ENCODE assay signal across 22 cellular contexts in the genomic region with DNA sequence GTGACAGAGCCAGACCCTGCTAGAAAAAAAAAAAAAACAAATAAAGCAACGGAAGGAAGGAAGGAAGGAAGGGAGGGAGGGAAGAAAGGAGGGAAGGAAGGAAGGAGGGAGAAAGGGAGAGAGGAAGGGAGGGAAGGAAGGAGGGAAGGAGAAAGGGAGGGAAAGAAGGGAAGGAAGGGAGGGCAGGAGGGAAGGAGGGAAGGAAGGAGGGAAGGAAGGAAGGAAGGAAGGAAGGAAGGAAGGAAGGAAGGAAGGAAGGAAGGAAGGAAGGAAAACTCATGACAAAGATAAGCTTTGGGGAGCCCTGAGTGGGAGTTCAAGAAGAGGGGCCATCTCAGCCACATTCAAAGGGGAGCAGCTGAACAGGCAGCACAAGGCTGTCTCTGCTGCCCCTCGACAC.
DNase-seq lines count a peak whose midpoint lies in the region; ATAC-seq, FAIRE-seq and TF ChIP-seq lines count a peak whose summit lies in the region.
"Had no signal": no experiment of that assay in that cellular context is flagged by ENCODE, and none has a peak within 500 bp of the region (broad histone marks: within the 10 kb centered on the region; RNA-seq: fewer than 3 reads in every experiment).

No MANE protein-coding gene starts in this region.

- POLR2A ChIA-PET in HepG2 (lab: Yijun Ruan, JAX) (no interaction called here), WTC11 (lab: Charles Lee) (no interaction called here)

- H3K9me3 Mint-ChIP-seq in WTC11 (no peaks in the 10 kb centered on the region), osteocyte (ENCODE audit: unreplicated experiment) (peaks cover 31% of the 10 kb centered on the region)
- H3K9me3 Mint-ChIP-seq: CD4-positive, alpha-beta T cell; CD8-positive, alpha-beta T cell had no signal

- H3K27me3 ChIP-seq in HepG2 (ENCODE audit: control insufficient read depth in 1 of 2, insufficient read depth in 2 of 2, low read length in 2 of 2) (peaks cover 0 to 47% of the 10 kb centered on the region in 2 experiments; a peak in 3 of 5 replicates), right lobe of liver (no peaks in the 10 kb centered on the region), pancreas (no peaks in the 10 kb centered on the region)
- H3K27me3 ChIP-seq: BLaER1 treated with 17β-estradiol and CSF1 and Interleukin-3, amounts not matched to agents 10 nM and 100 nM had no signal

- H3K4me3 Mint-ChIP-seq in WTC11 (no peak overlapping the region), osteocyte (ENCODE audit: unreplicated experiment) (no peak overlapping the region)
- H3K4me3 Mint-ChIP-seq: B cell; CD4-positive, alpha-beta T cell; CD8-positive, alpha-beta T cell had no signal

- 3% methylated on average over 2 of the region's 2 CpGs for WGBS in HepG2 (ENCODE audit: low lambda C conversion rate)
- 18% methylated on average over 1 of the region's 2 CpGs for WGBS in right lobe of liver (ENCODE audit: insufficient coverage, low coverage, low lambda C conversion rate, missing lambda C conversion rate)
- 40 to 44% methylated on average over 2 of the region's 2 CpGs for WGBS in pancreas, 2 donors

- CTCF ChIA-PET in HepG2 (lab: Yijun Ruan, JAX; ENCODE audit: low intra/inter-chr PET ratio, low total read pairs): no interaction called here
- CTCF ChIA-PET in WTC11 (lab: Charles Lee): no interaction called here

- in situ Hi-C loops in HepG2 (cut with HindIII; ENCODE audit: extremely low pct_ligation_motif_present, low pct_unique_long_range_greater_than_20kb): no loop called here

- H3K4me3 ChIP-seq in HepG2 (replicated peaks in 1 of 3; ENCODE audit: insufficient read depth in 1 of 3, low read depth in 2 of 3, low read length in 3 of 3): no peak overlapping the region
- H3K4me3 ChIP-seq in right lobe of liver: no peak overlapping the region
- H3K4me3 ChIP-seq in pancreas: no peak overlapping the region
- H3K4me3 ChIP-seq: BLaER1 treated with 17β-estradiol and CSF1 and Interleukin-3, amounts not matched to agents 10 nM and 100 nM had no signal

- TF ChIP-seq RAD21 in HepG2 (CRISPR knock-in tag; IDR thresholded peaks at IDR 0.05): no peak

- TF ChIP-seq POLR2A in HepG2 (IDR thresholded peaks at IDR 0.05; ENCODE audit: insufficient read depth in 1 of 2, low read depth in 2 of 2, low read length in 2 of 2) (no peak), right lobe of liver (IDR thresholded peaks at IDR 0.05) (no peak)

- FAIRE-seq in HepG2 (lab: Jason Lieb, UNC) (no peak), pancreas (lab: Jason Lieb, UNC) (no peak)
- FAIRE-seq: A204.1, D721Med, G401.6, GM12891, GM19239 had no signal

- no peak overlapping the region for H3K4me2 ChIP-seq in HepG2 (ENCODE audit: low read depth, low read length)
- H3K4me2 ChIP-seq: BLaER1 treated with 17β-estradiol and CSF1 and Interleukin-3, amounts not matched to agents 10 nM and 100 nM had no signal

- H3K4me1 ChIP-seq in HepG2 (ENCODE audit: insufficient read depth, low read length) (no peaks in the 10 kb centered on the region), right lobe of liver (no peaks in the 10 kb centered on the region), pancreas (no peaks in the 10 kb centered on the region)
- H3K4me1 ChIP-seq: Caco-2 had no signal

- no peaks in the 10 kb centered on the region for H3K79me2 ChIP-seq in HepG2 (ENCODE audit: insufficient read depth, low read length)

- no peaks in the 10 kb centered on the region for H4K20me1 ChIP-seq in HepG2 (ENCODE audit: insufficient read depth, low read length)
- H4K20me1 ChIP-seq: BLaER1 treated with 17β-estradiol and CSF1 and Interleukin-3, amounts not matched to agents 10 nM and 100 nM had no signal

- no peak for TF ChIP-seq EP300 in HepG2 (IDR thresholded peaks at IDR 0.05; ENCODE audit: low read depth in 2 of 2, low read length in 2 of 2)
- TF ChIP-seq EP300 in HepG2 (CRISPR knock-in tag; IDR thresholded peaks at IDR 0.05; ENCODE audit: borderline replicate concordance): no peak

- H3K36me3 ChIP-seq in HepG2 (replicated peaks in 1 of 2; ENCODE audit: control insufficient read depth in 1 of 2, insufficient read depth in 2 of 2, low read length in 2 of 2) (no peaks in the 10 kb centered on the region), right lobe of liver (no peaks in the 10 kb centered on the region), pancreas (no peaks in the 10 kb centered on the region)
- H3K36me3 ChIP-seq: BLaER1 treated with 17β-estradiol and CSF1 and Interleukin-3, amounts not matched to agents 10 nM and 100 nM had no signal

- no peak overlapping the region for H3K9ac ChIP-seq in HepG2 (ENCODE audit: insufficient read depth, low read depth, low read length)
- H3K9ac ChIP-seq: BLaER1 treated with 17β-estradiol and CSF1 and Interleukin-3, amounts not matched to agents 10 nM and 100 nM had no signal

- no peak for DNase-seq in HepG2 (ENCODE audit: low spot score)
- no peak for DNase-seq in right lobe of liver
- DNase-seq in WTC11 (ENCODE audit: low spot score): no peak
- DNase-seq in osteocyte (ENCODE audit: extremely low spot score, unreplicated experiment): peak; percentile 68
- DNase-seq in A172 (ENCODE audit: low spot score): no peak
- DNase-seq in pancreas: no peak
- DNase-seq: AML-193; Caco-2; Calu3; CD4-positive, alpha-beta T cell; CD8-positive, alpha-beta T cell; DMS79 treated with DMSO at 0.1 percent for 48 hours; GF-D8 had no signal

- no peak overlapping the region for H3K27ac Mint-ChIP-seq in WTC11
- no peak overlapping the region for H3K27ac Mint-ChIP-seq in osteocyte (ENCODE audit: unreplicated experiment)
- H3K27ac Mint-ChIP-seq: B cell; CD4-positive, alpha-beta T cell; CD8-positive, alpha-beta T cell had no signal

- no peak overlapping the region for H3K27ac ChIP-seq in HepG2 (ENCODE audit: extremely low read length, insufficient read depth, low read length)
- H3K27ac ChIP-seq in right lobe of liver: no peak overlapping the region
- H3K27ac ChIP-seq in pancreas: no peak overlapping the region
- H3K27ac ChIP-seq: 22Rv1; BLaER1 treated with 17β-estradiol and CSF1 and Interleukin-3, amounts not matched to agents 10 nM and 100 nM; C4-2B had no signal

- intact Hi-C loops in HepG2 (cut with micrococcal nuclease; ENCODE audit: unreplicated experiment): no loop called here
- intact Hi-C loops in right lobe of liver (cut with DNase I): no loop called here
- intact Hi-C loops in pancreas (cut with DNase I): no loop called here

- H3K36me3 Mint-ChIP-seq in WTC11: no peaks in the 10 kb centered on the region
- no peaks in the 10 kb centered on the region for H3K36me3 Mint-ChIP-seq in osteocyte (ENCODE audit: unreplicated experiment)
- H3K36me3 Mint-ChIP-seq: CD8-positive, alpha-beta T cell had no signal

- H2AFZ ChIP-seq in HepG2 (ENCODE audit: low read length): no peak overlapping the region

- no peak for ATAC-seq in HepG2
- ATAC-seq in right lobe of liver: no peak
- no peak for ATAC-seq in WTC11
- ATAC-seq in pancreas: no peak
- ATAC-seq: CD8-positive, alpha-beta T cell had no signal

- no peaks in the 10 kb centered on the region for H3K27me3 Mint-ChIP-seq in WTC11 (ENCODE audit: low read depth)
- H3K27me3 Mint-ChIP-seq in osteocyte (ENCODE audit: unreplicated experiment): no peaks in the 10 kb centered on the region
- H3K27me3 Mint-ChIP-seq: CD4-positive, alpha-beta T cell had no signal

- no TSS peak for BruUV-seq in HepG2 (replicated peaks; lab: Mats Ljungman, UMichigan)

- H3K4me1 Mint-ChIP-seq in WTC11: peaks cover 7% of the 10 kb centered on the region
- H3K4me1 Mint-ChIP-seq in osteocyte (ENCODE audit: unreplicated experiment): no peaks in the 10 kb centered on the region
- H3K4me1 Mint-ChIP-seq: B cell had no signal

- no peak for TF ChIP-seq CTCF in HepG2 (CRISPR knock-in tag; IDR thresholded peaks at IDR 0.05)
- no peak for TF ChIP-seq CTCF in right lobe of liver (IDR thresholded peaks at IDR 0.05)
- no peak for TF ChIP-seq CTCF in WTC11 (IDR thresholded peaks at IDR 0.05)
- TF ChIP-seq CTCF in osteocyte (IDR thresholded peaks at IDR 0.05): no peak
- TF ChIP-seq CTCF in pancreas (IDR thresholded peaks at IDR 0.05): no peak

- H3K9me3 ChIP-seq in HepG2 (ENCODE audit: low read length) (no peaks in the 10 kb centered on the region), right lobe of liver (no peaks in the 10 kb centered on the region), pancreas (no peaks in the 10 kb centered on the region)
- H3K9me3 ChIP-seq: Caco-2 had no signal

TF ChIP-seq in HepG2, 621 proteins besides CTCF, POLR2A, EP300 and RAD21:
- TF ChIP-seq AGO1 (IDR thresholded peaks at IDR 0.05; ENCODE audit: low read depth, low read length, poor library complexity, severe bottlenecking): no peak
- peak; percentile 13 for TF ChIP-seq HNRNPK (IDR thresholded peaks at IDR 0.05; ENCODE audit: low read depth, low read length, poor library complexity, severe bottlenecking)

TF ChIP-seq in WTC11, 78 proteins besides CTCF, POLR2A, EP300 and RAD21:
- TF ChIP-seq, protein P1, sequence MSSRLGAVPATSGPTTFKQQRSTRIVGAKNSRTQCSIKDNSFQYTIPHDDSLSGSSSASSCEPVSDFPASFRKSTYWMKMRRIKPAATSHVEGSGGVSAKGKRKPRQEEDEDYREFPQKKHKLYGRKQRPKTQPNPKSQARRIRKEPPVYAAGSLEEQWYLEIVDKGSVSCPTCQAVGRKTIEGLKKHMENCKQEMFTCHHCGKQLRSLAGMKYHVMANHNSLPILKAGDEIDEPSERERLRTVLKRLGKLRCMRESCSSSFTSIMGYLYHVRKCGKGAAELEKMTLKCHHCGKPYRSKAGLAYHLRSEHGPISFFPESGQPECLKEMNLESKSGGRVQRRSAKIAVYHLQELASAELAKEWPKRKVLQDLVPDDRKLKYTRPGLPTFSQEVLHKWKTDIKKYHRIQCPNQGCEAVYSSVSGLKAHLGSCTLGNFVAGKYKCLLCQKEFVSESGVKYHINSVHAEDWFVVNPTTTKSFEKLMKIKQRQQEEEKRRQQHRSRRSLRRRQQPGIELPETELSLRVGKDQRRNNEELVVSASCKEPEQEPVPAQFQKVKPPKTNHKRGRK (CRISPR knock-in tag; IDR thresholded peaks at IDR 0.05; ENCODE audit: borderline replicate concordance): 0 out of 2 replicates have a peak, but pooled peaks have one; percentile 44
- TF ChIP-seq, protein P2, sequence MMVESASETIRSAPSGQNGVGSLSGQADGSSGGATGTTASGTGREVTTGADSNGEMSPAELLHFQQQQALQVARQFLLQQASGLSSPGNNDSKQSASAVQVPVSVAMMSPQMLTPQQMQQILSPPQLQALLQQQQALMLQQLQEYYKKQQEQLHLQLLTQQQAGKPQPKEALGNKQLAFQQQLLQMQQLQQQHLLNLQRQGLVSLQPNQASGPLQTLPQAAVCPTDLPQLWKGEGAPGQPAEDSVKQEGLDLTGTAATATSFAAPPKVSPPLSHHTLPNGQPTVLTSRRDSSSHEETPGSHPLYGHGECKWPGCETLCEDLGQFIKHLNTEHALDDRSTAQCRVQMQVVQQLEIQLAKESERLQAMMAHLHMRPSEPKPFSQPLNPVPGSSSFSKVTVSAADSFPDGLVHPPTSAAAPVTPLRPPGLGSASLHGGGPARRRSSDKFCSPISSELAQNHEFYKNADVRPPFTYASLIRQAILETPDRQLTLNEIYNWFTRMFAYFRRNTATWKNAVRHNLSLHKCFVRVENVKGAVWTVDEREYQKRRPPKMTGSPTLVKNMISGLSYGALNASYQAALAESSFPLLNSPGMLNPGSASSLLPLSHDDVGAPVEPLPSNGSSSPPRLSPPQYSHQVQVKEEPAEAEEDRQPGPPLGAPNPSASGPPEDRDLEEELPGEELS (CRISPR knock-in tag; IDR thresholded peaks at IDR 0.05): no peak
